9 cellular contexts compared by ENCODE assay signal in genomic region chr18:50099725-50100414, GRCh38.
A peak's percentile ranks its signal among the peaks of the same experiment; 100 is the strongest.
DNase-seq lines count a peak whose midpoint lies in the region; ATAC-seq, FAIRE-seq and TF ChIP-seq lines count a peak whose summit lies in the region.
"Had no signal": no experiment of that assay in that cellular context is flagged by ENCODE, and none has a peak within 500 bp of the region (broad histone marks: within the 10 kb centered on the region; RNA-seq: fewer than 3 reads in every experiment).

No MANE protein-coding gene starts in this region.

- POLR2A ChIA-PET in HEK293T (lab: Yijun Ruan, JAX), result no interaction called here

- TF ChIP-seq CTCF in stomach (IDR thresholded peaks at IDR 0.05), result no peak

- intact Hi-C loops in stomach (cut with DNase I; ENCODE audit: low total_unique reads), result no loop called here

- TF ChIP-seq POLR2A in GM12891 (IDR thresholded peaks at IDR 0.05; ENCODE audit: low read depth, low read length), result no peak
- TF ChIP-seq POLR2A in stomach (IDR thresholded peaks at IDR 0.05), result no peak

- 64 to 74% (median 67%) methylated on average over 4 of the region's 4 CpGs for WGBS in stomach, 5 donors

- no peaks in the 10 kb centered on the region for H3K36me3 ChIP-seq in stomach

- peak overlapping the region in 1 of 5 donors; percentile 17 for H3K27ac ChIP-seq in stomach

- FAIRE-seq in GM12891 (lab: Jason Lieb, UNC), result no peak
- FAIRE-seq: H1 had no signal

- no peaks in the 10 kb centered on the region for H3K9me3 ChIP-seq in stomach

- no peaks in the 10 kb centered on the region for H3K27me3 ChIP-seq in stomach

- peaks cover 0 to 10% (median 6%) of the 10 kb centered on the region in 4 donors for H3K4me1 ChIP-seq in stomach

- DNase-seq in DMS79 (lab: John Stamatoyannopoulos, UW) (peak; percentile 34), fibroblast of the conjunctiva (ENCODE audit: low read depth) (peak; percentile 68), HEK293T (ENCODE audit: extremely low spot score) (no peak), cerebellar nuclear complex (lab: John Stamatoyannopoulos, UW) (no peak), GM12891 (ENCODE audit: insufficient read length, low spot score) (no peak), stomach (no peak)

- no peak for TF ChIP-seq EP300 in stomach (IDR thresholded peaks at IDR 0.05)

- ATAC-seq in GM19467 (IDR thresholded peaks at IDR 0.05; ENCODE audit: unreplicated experiment), result peak; percentile 62
- ATAC-seq in HG03565 (IDR thresholded peaks at IDR 0.05; ENCODE audit: unreplicated experiment), result peak; percentile 71

- H3K4me3 ChIP-seq in stomach, result no peak overlapping the region

- CTCF ChIA-PET in HEK293T (lab: Yijun Ruan, JAX), result no interaction called here

TF ChIP-seq in HEK293T, 16 proteins besides CTCF, POLR2A, EP300 and RAD21:
- TF ChIP-seq, protein P1, sequence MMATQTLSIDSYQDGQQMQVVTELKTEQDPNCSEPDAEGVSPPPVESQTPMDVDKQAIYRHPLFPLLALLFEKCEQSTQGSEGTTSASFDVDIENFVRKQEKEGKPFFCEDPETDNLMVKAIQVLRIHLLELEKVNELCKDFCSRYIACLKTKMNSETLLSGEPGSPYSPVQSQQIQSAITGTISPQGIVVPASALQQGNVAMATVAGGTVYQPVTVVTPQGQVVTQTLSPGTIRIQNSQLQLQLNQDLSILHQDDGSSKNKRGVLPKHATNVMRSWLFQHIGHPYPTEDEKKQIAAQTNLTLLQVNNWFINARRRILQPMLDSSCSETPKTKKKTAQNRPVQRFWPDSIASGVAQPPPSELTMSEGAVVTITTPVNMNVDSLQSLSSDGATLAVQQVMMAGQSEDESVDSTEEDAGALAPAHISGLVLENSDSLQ (IDR thresholded peaks at IDR 0.05), result no peak
- TF ChIP-seq FOXM1 (IDR thresholded peaks at IDR 0.05; ENCODE audit: borderline replicate concordance), result no peak
- no peak for TF ChIP-seq ARNT (IDR thresholded peaks at IDR 0.05)
- TF ChIP-seq SUZ12 (IDR thresholded peaks at IDR 0.05), result no peak
- no peak for TF ChIP-seq FOXK2 (IDR thresholded peaks at IDR 0.05)
- no peak for TF ChIP-seq ZNF384 (IDR thresholded peaks at IDR 0.05)
- TF ChIP-seq TARDBP (IDR thresholded peaks at IDR 0.05), result no peak
- TF ChIP-seq LEF1 (IDR thresholded peaks at IDR 0.05; ENCODE audit: borderline replicate concordance), result no peak
- TF ChIP-seq NFRKB (IDR thresholded peaks at IDR 0.05), result no peak
TF ChIP-seq in HEK293T: peak in this region for 0.

TF ChIP-seq in GM12891, 5 proteins besides CTCF, POLR2A, EP300 and RAD21:
- TF ChIP-seq POU2F2 (IDR thresholded peaks at IDR 0.05; ENCODE audit: low read depth, low read length) (no peak), PAX5 (IDR thresholded peaks at IDR 0.05; ENCODE audit: insufficient read depth, low read length, severe bottlenecking) (no peak), TAF1 (IDR thresholded peaks at IDR 0.05; ENCODE audit: low read depth, low read length) (no peak), SPI1 (IDR thresholded peaks at IDR 0.05; ENCODE audit: low read depth, low read length) (no peak), POLR2AphosphoS5 (IDR thresholded peaks at IDR 0.05; ENCODE audit: low read depth, low read length) (no peak)

Comparison
In these comparisons a context has a peak if more than half of its experiments do, and no peak if none do; other contexts are left out.
1. DNase-seq: peak in DMS79 (single experiment) and fibroblast of the conjunctiva (single experiment); none in HEK293T (single experiment), cerebellar nuclear complex (0 of 2), GM12891 (single experiment) and stomach (single experiment).